ENCODE assay signal across 12 cellular contexts in genomic region chr5:83146441-83146840, GRCh38.
A peak's percentile ranks its signal among the peaks of the same experiment; 100 is the strongest.
DNase-seq lines count a peak whose midpoint lies in the region; ATAC-seq, FAIRE-seq and TF ChIP-seq lines count a peak whose summit lies in the region.
"Had no signal": no experiment of that assay in that cellular context is flagged by ENCODE, and none has a peak within 500 bp of the region (broad histone marks: within the 10 kb centered on the region; RNA-seq: fewer than 3 reads in every experiment).

No MANE protein-coding gene starts in this region.

- H3K4me1 ChIP-seq in A549: peaks cover 44% of the 10 kb centered on the region
- H3K4me1 ChIP-seq in adipocyte (ENCODE audit: control insufficient read depth, insufficient read depth, low read length): peaks cover 18% of the 10 kb centered on the region
- peaks cover 5% of the 10 kb centered on the region for H3K4me1 ChIP-seq in hepatocyte (ENCODE audit: insufficient read depth)
- H3K4me1 ChIP-seq in smooth muscle cell (ENCODE audit: low read depth): peaks cover 3% of the 10 kb centered on the region
- H3K4me1 ChIP-seq in upper lobe of left lung: no peaks in the 10 kb centered on the region
- H3K4me1 ChIP-seq: Caco-2 had no signal

- H3K9ac ChIP-seq in adipocyte (ENCODE audit: low read length) (peak overlapping the region; percentile 72), smooth muscle cell (ENCODE audit: low read depth) (no peak overlapping the region)

- H3K27ac ChIP-seq in A549: no peak overlapping the region
- H3K27ac ChIP-seq in hepatocyte: peak overlapping the region; percentile 51
- peak overlapping the region; percentile 71 for H3K27ac ChIP-seq in smooth muscle cell (ENCODE audit: low read depth)
- no peak overlapping the region for H3K27ac ChIP-seq in upper lobe of left lung

- no peaks in the 10 kb centered on the region for H3K27me3 ChIP-seq in adipocyte (replicated peaks; ENCODE audit: control insufficient read depth, insufficient read depth, low read length)
- no peaks in the 10 kb centered on the region for H3K27me3 ChIP-seq in hepatocyte
- no peaks in the 10 kb centered on the region for H3K27me3 ChIP-seq in smooth muscle cell (ENCODE audit: low read depth)
- H3K27me3 ChIP-seq in upper lobe of left lung: no peaks in the 10 kb centered on the region

- POLR2A ChIA-PET in A549 (lab: Yijun Ruan, JAX): no interaction called here

- no peak for TF ChIP-seq RAD21 in A549 (conservative IDR thresholded peaks at IDR 0.05 in 1 of 2, IDR thresholded peaks at IDR 0.05 in 1 of 2)

- CTCF ChIA-PET in A549 (lab: Yijun Ruan, JAX): interaction anchor here (0.7 to 1.4 kb wide), 2 partner anchors 10 to 833 kb away, joined by 3 read pairs; no protein-coding TSS in a partner anchor

- no peak for TF ChIP-seq CTCF in A549 (IDR thresholded peaks at IDR 0.05)
- no peak for TF ChIP-seq CTCF in hepatocyte (IDR thresholded peaks at IDR 0.05; ENCODE audit: poor library complexity)
- no peak for TF ChIP-seq CTCF in smooth muscle cell (IDR thresholded peaks at IDR 0.05; ENCODE audit: borderline replicate concordance, insufficient read depth, poor library complexity, severe bottlenecking)
- no peak for TF ChIP-seq CTCF in upper lobe of left lung (IDR thresholded peaks at IDR 0.05)

- H4K20me1 ChIP-seq in hepatocyte (ENCODE audit: insufficient read depth, poor library complexity, severe bottlenecking): no peaks in the 10 kb centered on the region
- H4K20me1 ChIP-seq in smooth muscle cell (ENCODE audit: low read depth): peaks cover 3% of the 10 kb centered on the region

- TF ChIP-seq POLR2A in A549 (IDR thresholded peaks at IDR 0.05; ENCODE audit: low read length) (no peak), upper lobe of left lung (IDR thresholded peaks at IDR 0.05) (no peak)

- H3K36me3 ChIP-seq in adipocyte (ENCODE audit: control insufficient read depth, insufficient read depth, low read length, severe bottlenecking) (no peaks in the 10 kb centered on the region), hepatocyte (replicated peaks; ENCODE audit: insufficient read depth, low read depth) (no peaks in the 10 kb centered on the region), smooth muscle cell (ENCODE audit: low read depth) (no peaks in the 10 kb centered on the region), upper lobe of left lung (no peaks in the 10 kb centered on the region)

- H3F3A ChIP-seq in smooth muscle cell (ENCODE audit: low read depth): no peaks in the 10 kb centered on the region

- H3K79me2 ChIP-seq in hepatocyte (no peaks in the 10 kb centered on the region), smooth muscle cell (ENCODE audit: low read depth) (no peaks in the 10 kb centered on the region)

- H3K9me3 ChIP-seq in A549 (no peaks in the 10 kb centered on the region), adipocyte (ENCODE audit: control insufficient read depth, low read length) (no peaks in the 10 kb centered on the region), hepatocyte (ENCODE audit: low read depth) (no peaks in the 10 kb centered on the region), smooth muscle cell (replicated peaks; ENCODE audit: low read depth) (no peaks in the 10 kb centered on the region), upper lobe of left lung (no peaks in the 10 kb centered on the region)
- H3K9me3 ChIP-seq: Caco-2 had no signal

- TF ChIP-seq EP300 in A549 (IDR thresholded peaks at IDR 0.05) (no peak), upper lobe of left lung (IDR thresholded peaks at IDR 0.05) (no peak)

- ATAC-seq in A549 (no peak), upper lobe of left lung (ENCODE audit: low FRiP score in 2 of 2) (no peak), GM19035 (IDR thresholded peaks at IDR 0.05; ENCODE audit: unreplicated experiment) (no peak)
- ATAC-seq: HCT116, K562 had no signal

- H2AFZ ChIP-seq in hepatocyte (no peak overlapping the region), smooth muscle cell (ENCODE audit: low read depth) (no peak overlapping the region)

- WGBS in A549 (ENCODE audit: missing lambda C conversion rate): 50% methylated on average over 4 of the region's 4 CpGs
- WGBS in hepatocyte (ENCODE audit: low lambda C conversion rate, missing lambda C conversion rate): 78% methylated on average over 4 of the region's 4 CpGs
- WGBS in smooth muscle cell (ENCODE audit: low lambda C conversion rate): 96% methylated on average over 4 of the region's 4 CpGs
- WGBS in upper lobe of left lung, 2 donors: 84 to 89% methylated on average over 4 of the region's 4 CpGs

- H3K9me2 ChIP-seq in hepatocyte (replicated peaks; ENCODE audit: insufficient read depth): no peaks in the 10 kb centered on the region

- H3K4me2 ChIP-seq in A549 (peak overlapping the region; percentile 31), hepatocyte (peak overlapping the region; percentile 26), smooth muscle cell (peak overlapping the region; percentile 34)

- H3K4me3 ChIP-seq in A549 (no peak overlapping the region), adipocyte (ENCODE audit: low read length) (peak overlapping the region; percentile 61), hepatocyte (no peak overlapping the region), smooth muscle cell (no peak overlapping the region), upper lobe of left lung (no peak overlapping the region)
- H3K4me3 ChIP-seq: K562 had no signal

- no peak for DNase-seq in A549 (ENCODE audit: low read depth in 1 of 2, low spot score in 1 of 2)
- DNase-seq in adipocyte (ENCODE audit: low read depth): no peak
- DNase-seq in hepatocyte (ENCODE audit: low spot score): no peak
- no peak for DNase-seq in smooth muscle cell (lab: John Stamatoyannopoulos, UW; ENCODE audit: unreplicated experiment)
- no peak for DNase-seq in NCI-H187 (lab: John Stamatoyannopoulos, UW)
- DNase-seq in upper lobe of left lung: no peak
- DNase-seq: C1 segment of cervical spinal cord; Caco-2; CD4-positive, alpha-beta memory T cell had no signal

- FAIRE-seq in A549 (lab: Jason Lieb, UNC): no peak
- FAIRE-seq: K562 had no signal

TF ChIP-seq in A549, 52 proteins besides CTCF, POLR2A, EP300 and RAD21:
- TF ChIP-seq PHF8 (IDR thresholded peaks at IDR 0.05; ENCODE audit: borderline replicate concordance, low read depth) (no peak), KDM1A (IDR thresholded peaks at IDR 0.05; ENCODE audit: low read depth) (no peak), TP53 (CRISPR knock-in tag; IDR thresholded peaks at IDR 0.05) (no peak), CBX2 (IDR thresholded peaks at IDR 0.05; ENCODE audit: borderline replicate concordance, low read depth) (no peak), FOSB (CRISPR knock-in tag; IDR thresholded peaks at IDR 0.05) (no peak), PBX3 (IDR thresholded peaks at IDR 0.05) (no peak), HOXB13 (CRISPR knock-in tag; IDR thresholded peaks at IDR 0.05; ENCODE audit: low read depth) (no peak), HES2 (IDR thresholded peaks at IDR 0.05) (no peak), POLR2AphosphoS2 (conservative IDR thresholded peaks at IDR 0.05; ENCODE audit: low read length) (no peak), NFE2L2 (conservative IDR thresholded peaks at IDR 0.05; ENCODE audit: low read length) (no peak), JUN (IDR thresholded peaks at IDR 0.05) (no peak), BCL3 (IDR thresholded peaks at IDR 0.05) (no peak), RFX5 (IDR thresholded peaks at IDR 0.05) (no peak), HDAC2 (IDR thresholded peaks at IDR 0.05) (no peak), ELK1 (IDR thresholded peaks at IDR 0.05; ENCODE audit: low read depth, low read length) (no peak)
TF ChIP-seq in A549: peak in this region for 0.

Comparison
In these comparisons a context has a peak if more than half of its experiments do, and no peak if none do; other contexts are left out.
1. H3K27ac ChIP-seq: peak in hepatocyte (single experiment) and smooth muscle cell (single experiment); none in A549 (0 of 2) and upper lobe of left lung (0 of 4).
2. Peak in every context shown above with its lines, with median percentiles within 50 percentile points of each other: H3K4me2 ChIP-seq.